Comparison of ENCODE assay signal across 9 cellular contexts in genomic region chr7:157851501-157852067, GRCh38.
DNase-seq lines count a peak whose midpoint lies in the region; TF ChIP-seq lines count a peak whose summit lies in the region.
"Had no signal": no experiment of that assay in that cellular context is flagged by ENCODE, and none has a peak within 500 bp of the region (broad histone marks: within the 10 kb centered on the region; RNA-seq: fewer than 3 reads in every experiment).

No MANE protein-coding gene starts in this region.

- H3K36me3 Mint-ChIP-seq in glutamatergic neuron (ENCODE audit: unreplicated experiment): no peaks in the 10 kb centered on the region

- peaks cover 3% of the 10 kb centered on the region for H3K4me1 Mint-ChIP-seq in glutamatergic neuron (ENCODE audit: low read depth, unreplicated experiment)

- H3K36me3 ChIP-seq in Peyer's patch: no peaks in the 10 kb centered on the region

- peaks cover 0 to 3% (median 0%) of the 10 kb centered on the region in 4 donors for H3K4me1 ChIP-seq in Peyer's patch

- TF ChIP-seq CTCF in Peyer's patch (IDR thresholded peaks at IDR 0.05) (no peak), lower leg skin (IDR thresholded peaks at IDR 0.05) (no peak), glutamatergic neuron (IDR thresholded peaks at IDR 0.05; ENCODE audit: partially characterized antibody, unreplicated experiment) (no peak), GM10248 (IDR thresholded peaks at IDR 0.05; ENCODE audit: control extremely low read depth, extremely low read depth, low read depth, missing control alignments) (no peak)

- DNase-seq in GF-D8 (lab: John Stamatoyannopoulos, UW) (peak; percentile 94), Peyer's patch (peak in 2 of 3 donors; percentile 40 to 63), lower leg skin (ENCODE audit: low spot score in 2 of 2) (peak; percentile 50 to 90), NCI-H226 (no peak), glutamatergic neuron (no peak), GM10248 (ENCODE audit: extremely low spot score) (no peak)
- DNase-seq in activated effector memory CD4-positive, alpha-beta T cell treated with anti-CD3 and anti-CD28 coated beads, Interleukin-2, amount 50 U/mL, for 16 hours: peak; percentile 89
- DNase-seq in stimulated activated CD8-positive, alpha-beta memory T cell treated with anti-CD3 and anti-CD28 coated beads, Interleukin-12 subunit alpha, Interleukin-12 subunit beta, amount 100 ng/mL, for 1 hour (ENCODE audit: low read depth): peak; percentile 37

- peaks cover 4% of the 10 kb centered on the region for H3K27me3 Mint-ChIP-seq in glutamatergic neuron (ENCODE audit: unreplicated experiment)

- H3K9me3 Mint-ChIP-seq in glutamatergic neuron (ENCODE audit: unreplicated experiment): peaks cover 5% of the 10 kb centered on the region

- 14 to 20% methylated on average over 20 of the region's 20 CpGs for WGBS in lower leg skin, 2 donors

- H3K9me3 ChIP-seq in Peyer's patch: no peaks in the 10 kb centered on the region

- CTCF ChIA-PET in GM10248 (lab: Yijun Ruan, JAX): no interaction called here

- no peak for TF ChIP-seq POLR2A in Peyer's patch (IDR thresholded peaks at IDR 0.05)
- no peak for TF ChIP-seq POLR2A in lower leg skin (IDR thresholded peaks at IDR 0.05)

- H3K4me3 ChIP-seq in Peyer's patch (no peak overlapping the region), lower leg skin (ENCODE audit: low read depth, poor library complexity, severe bottlenecking) (no peak overlapping the region)
- H3K4me3 ChIP-seq: GM12878 had no signal

- H3K4me3 Mint-ChIP-seq in glutamatergic neuron (ENCODE audit: unreplicated experiment): no peak overlapping the region

- intact Hi-C loops in lower leg skin (cut with DNase I; ENCODE audit: low total_unique reads): no loop called here

- H3K27ac ChIP-seq in Peyer's patch: peak overlapping the region in 2 of 4 donors; percentile 19 to 46

- H3K27ac Mint-ChIP-seq in glutamatergic neuron (ENCODE audit: unreplicated experiment): no peak overlapping the region

- POLR2A ChIA-PET in GM10248 (lab: Yijun Ruan, JAX): no interaction called here

- no peaks in the 10 kb centered on the region for H3K27me3 ChIP-seq in Peyer's patch

Comparison
In these comparisons a context has a peak if more than half of its experiments do, and no peak if none do; other contexts are left out.
1. DNase-seq: peak in GF-D8 (single experiment), Peyer's patch (2 of 3), activated effector memory CD4-positive, alpha-beta T cell treated with anti-CD3 and anti-CD28 coated beads, Interleukin-2, amount 50 U/mL, for 16 hours (single experiment), lower leg skin (2 of 2) and stimulated activated CD8-positive, alpha-beta memory T cell treated with anti-CD3 and anti-CD28 coated beads, Interleukin-12 subunit alpha, Interleukin-12 subunit beta, amount 100 ng/mL, for 1 hour (single experiment); none in NCI-H226 (single experiment), glutamatergic neuron (single experiment) and GM10248 (single experiment).